Comparison of ENCODE assay signal across 10 cellular contexts in the genomic region with DNA sequence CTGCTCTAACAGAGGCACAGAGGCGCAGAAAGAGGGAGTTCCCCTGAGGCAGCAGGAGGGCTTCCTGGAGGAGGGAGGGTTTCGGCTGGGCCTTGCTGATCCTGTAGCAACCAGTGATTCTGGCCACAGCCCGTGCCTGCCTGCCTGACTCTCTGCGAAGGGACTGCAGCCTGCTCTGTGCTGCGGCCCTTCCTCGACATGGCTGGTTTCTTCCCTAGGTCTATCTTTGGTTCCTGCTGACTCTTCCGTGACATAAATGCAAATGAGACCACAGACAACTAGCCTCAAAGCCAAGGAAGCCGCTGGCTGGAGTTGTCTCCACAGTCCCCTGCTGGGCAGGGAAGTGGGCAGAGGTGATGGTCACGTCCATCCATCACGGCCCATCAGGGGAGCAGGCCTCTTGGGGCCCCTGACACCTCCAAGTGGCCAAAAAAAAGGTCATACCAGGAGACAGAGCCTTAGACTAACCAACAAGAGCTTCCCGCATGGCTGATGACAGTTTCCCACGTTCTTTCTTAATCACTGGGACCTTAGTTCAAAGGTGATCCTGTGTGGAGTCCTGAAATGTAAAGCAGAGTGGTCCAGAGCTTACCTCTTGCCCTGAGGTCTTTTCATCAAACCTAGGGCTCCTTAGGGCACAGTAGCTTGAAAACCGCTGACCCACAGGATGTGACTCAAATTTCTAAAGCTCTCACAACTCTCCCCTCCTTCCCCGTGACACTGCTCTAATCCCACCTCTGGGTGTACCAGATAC. TPM values are rescaled to one million over a fixed set of nuclear protein-coding genes. Genes with fewer than 3 reads are reported as not detected.
DNase-seq lines count a peak whose midpoint lies in the region; ATAC-seq, FAIRE-seq and TF ChIP-seq lines count a peak whose summit lies in the region.
"Had no signal": no experiment of that assay in that cellular context is flagged by ENCODE, and none has a peak within 500 bp of the region (broad histone marks: within the 10 kb centered on the region; RNA-seq: fewer than 3 reads in every experiment).

No MANE protein-coding gene starts in this region.

- no peak overlapping the region for H3K18ac ChIP-seq in H1 (ENCODE audit: extremely low read depth, low read length)

- no peak overlapping the region for H2AK5ac ChIP-seq in H1 (ENCODE audit: low read depth, low read length)

- H3K27me3 Mint-ChIP-seq in activated CD8-positive, alpha-beta memory T cell treated with anti-CD3 and anti-CD28 coated beads, Interleukin-2, amount 10 ng/mL, durations not matched to agents 7 days and 5 days: no peaks in the 10 kb centered on the region
- H3K27me3 Mint-ChIP-seq: activated naive CD4-positive, alpha-beta T cell treated with anti-CD3 and anti-CD28 coated beads, Interleukin-2, amount 50 U/mL, for 24 hours had no signal

- no peaks in the 10 kb centered on the region for H3K79me2 ChIP-seq in H1 (ENCODE audit: control insufficient read depth in 1 of 2, insufficient read depth in 2 of 2, low read length in 2 of 2)

- no peak overlapping the region for H3K23ac ChIP-seq in H1 (ENCODE audit: insufficient read length)

- H3K27ac ChIP-seq in Peyer's patch (peak overlapping the region; percentile 46 to 80 (median 68)), H1 (ENCODE audit: low read depth, low read length) (no peak overlapping the region), psoas muscle (peak overlapping the region; percentile 51)

- intact Hi-C loops in psoas muscle (cut with DNase I): no loop called here

- DNase-seq in activated CD8-positive, alpha-beta memory T cell treated with anti-CD3 and anti-CD28 coated beads, Interleukin-2, amount 10 ng/mL, durations not matched to agents 7 days and 5 days: peak; percentile 81
- DNase-seq in activated CD8-positive, alpha-beta memory T cell treated with anti-CD3 and anti-CD28 coated beads, Interleukin-2, amount 50 U/mL, for 48 hours: no peak
- DNase-seq in Peyer's patch (peak; percentile 52 to 75 (median 62)), H1 (ENCODE audit: low read depth in 1 of 2, low spot score in 2 of 2) (no peak), psoas muscle (peak in 1 of 2 donors; percentile 53), NCI-H524 (lab: John Stamatoyannopoulos, UW) (no peak)
- DNase-seq in activated CD8-positive, alpha-beta memory T cell treated with anti-CD3 and anti-CD28 coated beads for 24 hours: no peak

- no peaks in the 10 kb centered on the region for H3K79me1 ChIP-seq in H1 (ENCODE audit: low read depth, low read length)

- peak overlapping the region; percentile 21 for H3K4me3 Mint-ChIP-seq in activated CD8-positive, alpha-beta memory T cell treated with anti-CD3 and anti-CD28 coated beads, Interleukin-2, amount 10 ng/mL, durations not matched to agents 7 days and 5 days
- H3K4me3 Mint-ChIP-seq: activated naive CD4-positive, alpha-beta T cell treated with anti-CD3 and anti-CD28 coated beads, Interleukin-2, amount 50 U/mL, for 24 hours; CD8-positive, alpha-beta T cell had no signal

- no peaks in the 10 kb centered on the region for H4K20me1 ChIP-seq in H1 (replicated peaks in 1 of 2; ENCODE audit: control insufficient read depth in 1 of 2, insufficient read depth in 2 of 2, low read length in 2 of 2)

- H3K36me3 ChIP-seq in Peyer's patch: no peaks in the 10 kb centered on the region
- H3K36me3 ChIP-seq in H1 (ENCODE audit: control insufficient read depth in 2 of 4, insufficient read depth in 4 of 4, low read length in 3 of 4): no peaks in the 10 kb centered on the region
- no peaks in the 10 kb centered on the region for H3K36me3 ChIP-seq in psoas muscle (ENCODE audit: insufficient read depth in 1 of 2, low read depth in 1 of 2)

- H4K91ac ChIP-seq in H1 (replicated peaks; ENCODE audit: insufficient read length, low read length): no peak overlapping the region

- TF ChIP-seq CTCF in Peyer's patch (IDR thresholded peaks at IDR 0.05) (no peak), H1 (IDR thresholded peaks at IDR 0.05; ENCODE audit: control extremely low read depth in 1 of 3, insufficient read depth in 1 of 3, low read depth in 1 of 3, low read length in 3 of 3) (no peak), psoas muscle (IDR thresholded peaks at IDR 0.05) (no peak)

- WGBS in H1 (ENCODE audit: extremely low coverage in 1 of 2, insufficient coverage in 1 of 2, insufficient read length in 1 of 2, insufficient replicate concordance in 2 of 2, low coverage in 1 of 2, low lambda C conversion rate in 2 of 2, missing lambda C conversion rate in 1 of 2), 2 experiments: 70% methylated on average over 14 of the region's 14 CpGs; no CpG with 5 or more reads in 1 of the 2 experiments
- 78 to 84% (median 78%) methylated on average over 14 of the region's 14 CpGs for WGBS in psoas muscle, 3 donors

- H3K27me3 ChIP-seq in Peyer's patch: no peaks in the 10 kb centered on the region
- peaks cover 0 to 2% (median 0%) of the 10 kb centered on the region in 4 experiments; a peak in 1 of 7 replicates for H3K27me3 ChIP-seq in H1 (replicated peaks in 1 of 4; ENCODE audit: control insufficient read depth in 3 of 4, extremely low read depth in 1 of 4, insufficient read depth in 3 of 4, low read length in 3 of 4)
- H3K27me3 ChIP-seq in psoas muscle (ENCODE audit: insufficient read depth in 3 of 3, low read length in 2 of 3): no peaks in the 10 kb centered on the region

- no peak overlapping the region for H3K14ac ChIP-seq in H1 (ENCODE audit: insufficient read length)

- H2BK12ac ChIP-seq in H1 (ENCODE audit: low read depth, low read length): peak overlapping the region; percentile 4; the same call in 1 of the 2 replicates

- H3K4ac ChIP-seq in H1 (replicated peaks; ENCODE audit: insufficient read length, low read depth, low read length): no peak overlapping the region

- peaks cover 31% of the 10 kb centered on the region for H3K4me1 Mint-ChIP-seq in activated CD8-positive, alpha-beta memory T cell treated with anti-CD3 and anti-CD28 coated beads, Interleukin-2, amount 10 ng/mL, durations not matched to agents 7 days and 5 days
- H3K4me1 Mint-ChIP-seq: activated naive CD4-positive, alpha-beta T cell treated with anti-CD3 and anti-CD28 coated beads, Interleukin-2, amount 50 U/mL, for 24 hours had no signal

- peak overlapping the region; percentile 37; the same call in 1 of the 2 replicates for H2BK15ac ChIP-seq in H1 (ENCODE audit: low read length)

- peak; percentile 89 for ATAC-seq in activated CD8-positive, alpha-beta memory T cell treated with anti-CD3 and anti-CD28 coated beads, Interleukin-2, amount 10 ng/mL, durations not matched to agents 7 days and 5 days
- ATAC-seq in HG02885 (IDR thresholded peaks at IDR 0.05; ENCODE audit: poor library complexity, unreplicated experiment) (peak; percentile 87), psoas muscle (peak in 2 of 4 donors; percentile 12 to 15)
- ATAC-seq: CD8-positive, alpha-beta T cell had no signal

- no peaks in the 10 kb centered on the region for H3K23me2 ChIP-seq in H1 (ENCODE audit: low read depth, low read length)

- H2BK20ac ChIP-seq in H1 (ENCODE audit: low read length): no peak overlapping the region

- peak overlapping the region; percentile 86 for H3K27ac Mint-ChIP-seq in activated CD8-positive, alpha-beta memory T cell treated with anti-CD3 and anti-CD28 coated beads, Interleukin-2, amount 10 ng/mL, durations not matched to agents 7 days and 5 days
- H3K27ac Mint-ChIP-seq: activated naive CD4-positive, alpha-beta T cell treated with anti-CD3 and anti-CD28 coated beads, Interleukin-2, amount 50 U/mL, for 24 hours; CD8-positive, alpha-beta T cell had no signal

- no peak overlapping the region for H3K9ac ChIP-seq in H1 (replicated peaks in 1 of 4; ENCODE audit: extremely low read depth in 1 of 4, low read depth in 3 of 4, low read length in 3 of 4)

- TF ChIP-seq POLR2A in Peyer's patch (IDR thresholded peaks at IDR 0.05): no peak
- no peak for TF ChIP-seq POLR2A in H1 (IDR thresholded peaks at IDR 0.05; ENCODE audit: control extremely low read depth in 1 of 2, low read depth in 2 of 2, low read length in 2 of 2)

- no peak for FAIRE-seq in H1 (lab: Jason Lieb, UNC)

- no peak overlapping the region for H3K56ac ChIP-seq in H1 (replicated peaks; ENCODE audit: insufficient read length, low read depth, low read length)

- TF ChIP-seq EP300 in H1 (IDR thresholded peaks at IDR 0.05; ENCODE audit: borderline replicate concordance in 1 of 2, low read depth in 2 of 2, low read length in 2 of 2): no peak

- peaks cover 0 to 26% (median 13%) of the 10 kb centered on the region in 4 donors for H3K4me1 ChIP-seq in Peyer's patch
- peaks cover 4 to 10% (median 5%) of the 10 kb centered on the region in 4 experiments; a peak in 6 of 7 replicates for H3K4me1 ChIP-seq in H1 (replicated peaks in 1 of 4; ENCODE audit: control insufficient read depth in 3 of 4, insufficient read depth in 4 of 4, low read length in 3 of 4)
- H3K4me1 ChIP-seq in psoas muscle: peaks cover 27% of the 10 kb centered on the region

- CTCF ChIA-PET in activated CD8-positive, alpha-beta memory T cell treated with anti-CD3 and anti-CD28 coated beads, Interleukin-2, amount 10 ng/mL, durations not matched to agents 7 days and 5 days (lab: Charles Lee): interaction anchor here (1.0 to 4.7 kb wide), 8 partner anchors 10 to 156 kb away, joined by 3 to 15 read pairs (median 6); partner anchors contain the start of gene HS1BP3
- CTCF ChIA-PET in H1 (lab: Charles Lee; ENCODE audit: partially characterized antibody): interaction anchor here (0.6 to 15.2 kb wide), 23 partner anchors 9 to 229 kb away, joined by 3 to 116 read pairs (median 5); no protein-coding TSS in a partner anchor

- POLR2A ChIA-PET in H1 (lab: Charles Lee; ENCODE audit: partially characterized antibody): interaction anchor here (0.9 to 3.0 kb wide), 5 partner anchors 8 to 149 kb away, joined by 3 to 16 read pairs (median 5); partner anchors contain the start of gene RHOB

- H4K8ac ChIP-seq in H1 (ENCODE audit: extremely low read depth, insufficient read depth, low read length): no peak overlapping the region

- TF ChIP-seq RAD21 in H1 (IDR thresholded peaks at IDR 0.05 in 1 of 2, conservative IDR thresholded peaks at IDR 0.05 in 1 of 2; ENCODE audit: low read depth in 2 of 2, low read length in 2 of 2): no peak

- H3K4me3 ChIP-seq in Peyer's patch (no peak overlapping the region), H1 (ENCODE audit: extremely low read depth in 1 of 4, insufficient read depth in 2 of 4, low read depth in 3 of 4, low read length in 4 of 4) (no peak overlapping the region), psoas muscle (no peak overlapping the region)

- H3K4me2 ChIP-seq in H1 (ENCODE audit: insufficient read depth in 1 of 2, low read depth in 2 of 2, low read length in 2 of 2): peak overlapping the region in 1 of 2 experiments; percentile 7; a peak in 1 of 4 replicates

- H2BK5ac ChIP-seq in H1 (ENCODE audit: low read depth, low read length): no peak overlapping the region

- H2BK120ac ChIP-seq in H1 (replicated peaks; ENCODE audit: low read depth, low read length): no peak overlapping the region

- no peaks in the 10 kb centered on the region for H3K36me3 Mint-ChIP-seq in activated CD8-positive, alpha-beta memory T cell treated with anti-CD3 and anti-CD28 coated beads, Interleukin-2, amount 10 ng/mL, durations not matched to agents 7 days and 5 days
- H3K36me3 Mint-ChIP-seq: activated naive CD4-positive, alpha-beta T cell treated with anti-CD3 and anti-CD28 coated beads, Interleukin-2, amount 50 U/mL, for 24 hours; CD8-positive, alpha-beta T cell had no signal

- H3K9me3 ChIP-seq in Peyer's patch (no peaks in the 10 kb centered on the region), H1 (ENCODE audit: insufficient read depth in 2 of 2, low read depth in 1 of 2, low read length in 1 of 2) (no peaks in the 10 kb centered on the region), psoas muscle (no peaks in the 10 kb centered on the region)

- H4K5ac ChIP-seq in H1 (ENCODE audit: insufficient read length, low read depth, low read length): no peak overlapping the region

- H3K9me3 Mint-ChIP-seq in activated CD8-positive, alpha-beta memory T cell treated with anti-CD3 and anti-CD28 coated beads, Interleukin-2, amount 10 ng/mL, durations not matched to agents 7 days and 5 days (ENCODE audit: low read depth): no peaks in the 10 kb centered on the region
- H3K9me3 Mint-ChIP-seq: activated naive CD4-positive, alpha-beta T cell treated with anti-CD3 and anti-CD28 coated beads, Interleukin-2, amount 50 U/mL, for 24 hours; CD8-positive, alpha-beta T cell had no signal

- H2AFZ ChIP-seq in H1 (ENCODE audit: low read length): no peak overlapping the region

RNA-seq across cellular contexts. Expression of gene HS1BP3, which starts 55.3 kb away (rescaled TPM):
- total RNA-seq in activated CD8-positive, alpha-beta memory T cell treated with anti-CD3 and anti-CD28 coated beads, Interleukin-2, amount 10 ng/mL, durations not matched to agents 7 days and 5 days: 10 to 100 TPM; 12.8 to 12.9 TPM
- total RNA-seq in Peyer's patch (10 to 100 TPM; 33.1 to 63.0 (median 41.0) TPM), psoas muscle (10 to 100 TPM in 3 of 4 donors, 1 to 10 TPM in 1; 9.2 to 12.1 (median 11.4) TPM)
- 11.1 and 11.2 TPM in 2 replicates for total RNA-seq in H1 (2021; fragmentation: NEBNext Ultra II Directional; extraction: Animal tissue kit (Norgen Biotek cat#: 25700))
- polyA plus RNA-seq in H1 (2011; rRNA removed) (11.3 and 16.1 TPM in 2 replicates), psoas muscle (10 to 100 TPM; 12.6 to 20.6 (median 13.2) TPM)
- 11.0 TPM for polyA plus RNA-seq in H1 (2011; cell fraction: cytosol; rRNA removed)
- 19.6 TPM for polyA plus RNA-seq in H1 (2011; cell fraction: nucleus; rRNA removed)
- 9.2 to 14.1 TPM (median 13.6 TPM) in 4 replicates for polyA plus RNA-seq in H1 (2012, experiment 1 of 2)
- polyA plus RNA-seq in H1 (2012, experiment 2 of 2): 16.1 TPM
- polyA plus RNA-seq in H1 (2013, experiment 1 of 2): 8.8 TPM
- polyA plus RNA-seq in H1 (2013, experiment 2 of 2): 7.7 TPM
- polyA minus RNA-seq in H1 (2011; rRNA and poly(A)+ RNA removed): 9.0 and 12.8 TPM in 2 replicates
- 4.8 TPM for polyA minus RNA-seq in H1 (2011; cell fraction: cytosol; rRNA and poly(A)+ RNA removed)
- polyA minus RNA-seq in H1 (2011; cell fraction: nucleus; rRNA and poly(A)+ RNA removed): 22.9 TPM

Comparison
In these comparisons a context has a peak if more than half of its experiments do, and no peak if none do; other contexts are left out.
1. DNase-seq: peak in activated CD8-positive, alpha-beta memory T cell treated with anti-CD3 and anti-CD28 coated beads, Interleukin-2, amount 10 ng/mL, durations not matched to agents 7 days and 5 days (single experiment) and Peyer's patch (3 of 3); none in activated CD8-positive, alpha-beta memory T cell treated with anti-CD3 and anti-CD28 coated beads, Interleukin-2, amount 50 U/mL, for 48 hours (single experiment), H1 (0 of 2), activated CD8-positive, alpha-beta memory T cell treated with anti-CD3 and anti-CD28 coated beads for 24 hours (single experiment) and NCI-H524 (0 of 2).